3 cellular contexts compared by ENCODE assay signal in the genomic region with DNA sequence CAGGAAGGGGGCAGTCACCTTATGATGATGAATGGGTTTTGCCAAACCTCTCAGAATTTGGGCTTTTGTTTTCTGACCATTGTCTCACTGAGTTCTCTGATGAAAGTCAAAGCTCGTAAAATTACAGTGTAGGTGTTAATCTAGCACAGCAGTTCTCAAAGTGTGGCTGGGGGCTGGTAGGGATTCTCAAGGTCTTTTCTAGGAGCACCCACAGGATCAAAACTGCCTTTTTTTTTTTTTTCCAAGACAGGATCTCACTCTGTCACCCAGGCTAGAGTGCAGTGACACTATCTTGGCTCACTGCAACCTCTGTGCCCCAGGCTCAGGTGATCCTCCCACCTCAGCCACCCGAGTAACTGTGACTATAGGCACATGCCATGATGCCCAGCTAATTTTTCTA.
"Had no signal": no experiment of that assay in that cellular context is flagged by ENCODE, and none has a peak within 500 bp of the region (broad histone marks: within the 10 kb centered on the region; RNA-seq: fewer than 3 reads in every experiment).

No MANE protein-coding gene starts in this region.

- ATAC-seq: GM12878 had no signal

- H3K4me3 ChIP-seq: GM12878 had no signal

- DNase-seq: GDM1, GF-D8 had no signal
